In genomic region chr15:37099321-37100108, GRCh38 we compare ENCODE assay signal across 8 cellular contexts. TPM values are rescaled to one million over a fixed set of nuclear protein-coding genes. Genes with fewer than 3 reads are reported as not detected.
DNase-seq lines count a peak whose midpoint lies in the region; ATAC-seq and TF ChIP-seq lines count a peak whose summit lies in the region.

No MANE protein-coding gene starts in this region.

- WGBS in testis, 2 donors, result 0 to 1% methylated on average over 21 of the region's 21 CpGs

- peaks cover 10% of the 10 kb centered on the region for H3K36me3 Mint-ChIP-seq in activated CD4-positive, alpha-beta T cell treated with anti-CD3 and anti-CD28 coated beads, Interleukin-2, amount 10 ng/mL, durations not matched to agents 7 days and 5 days (ENCODE audit: low read depth)

- H3K27ac ChIP-seq in testis, result peak overlapping the region; percentile 88 to 94

- POLR2A ChIA-PET in activated CD4-positive, alpha-beta T cell treated with anti-CD3 and anti-CD28 coated beads, Interleukin-2, amount 10 ng/mL, durations not matched to agents 7 days and 5 days (lab: Charles Lee), result no interaction called here

- no peaks in the 10 kb centered on the region for H3K36me3 ChIP-seq in testis (ENCODE audit: low read depth, missing control alignments)

- CTCF ChIA-PET in activated CD4-positive, alpha-beta T cell treated with anti-CD3 and anti-CD28 coated beads, Interleukin-2, amount 10 ng/mL, durations not matched to agents 7 days and 5 days (lab: Charles Lee), result no interaction called here

- no peaks in the 10 kb centered on the region for H3K27me3 ChIP-seq in testis

- H3K9me3 ChIP-seq in testis, result no peaks in the 10 kb centered on the region

- peaks cover 3% of the 10 kb centered on the region for H3K4me1 ChIP-seq in testis

- in situ Hi-C loops in astrocyte of the spinal cord (cut with HindIII; ENCODE audit: low sequenced_read_pairs), result no loop called here

- no peak for DNase-seq in activated CD4-positive, alpha-beta T cell treated with anti-CD3 and anti-CD28 coated beads, Interleukin-2, amount 10 ng/mL, durations not matched to agents 7 days and 5 days
- DNase-seq in activated CD4-positive, alpha-beta T cell treated with anti-CD3 and anti-CD28 coated beads for 48 hours, result no peak
- peak; percentile 36 for DNase-seq in NCI-H1694 treated with DMSO at 0.1 percent for 48 hours (lab: John Stamatoyannopoulos, UW)
- DNase-seq in astrocyte of the spinal cord (ENCODE audit: low read depth, low spot score), result peak; percentile 53
- peak; percentile 91 for DNase-seq in left kidney (ENCODE audit: low read depth, low spot score)
- DNase-seq in testis, result peak; percentile 37
- DNase-seq in activated CD8-positive, alpha-beta memory T cell treated with anti-CD3 and anti-CD28 coated beads, Interleukin-2, amount 50 U/mL, for 48 hours, result no peak

- no peak for TF ChIP-seq POLR2A in testis (IDR thresholded peaks at IDR 0.05)

- H3K4me1 Mint-ChIP-seq in activated CD4-positive, alpha-beta T cell treated with anti-CD3 and anti-CD28 coated beads, Interleukin-2, amount 10 ng/mL, durations not matched to agents 7 days and 5 days, result peaks cover 26% of the 10 kb centered on the region

- ATAC-seq in HG03175 (IDR thresholded peaks at IDR 0.05; ENCODE audit: unreplicated experiment), result no peak

- H3K27me3 Mint-ChIP-seq in activated CD4-positive, alpha-beta T cell treated with anti-CD3 and anti-CD28 coated beads, Interleukin-2, amount 10 ng/mL, durations not matched to agents 7 days and 5 days, result peaks cover 87% of the 10 kb centered on the region

- peak overlapping the region; percentile 85 for H3K4me3 Mint-ChIP-seq in activated CD4-positive, alpha-beta T cell treated with anti-CD3 and anti-CD28 coated beads, Interleukin-2, amount 10 ng/mL, durations not matched to agents 7 days and 5 days

- H3K27ac Mint-ChIP-seq in activated CD4-positive, alpha-beta T cell treated with anti-CD3 and anti-CD28 coated beads, Interleukin-2, amount 10 ng/mL, durations not matched to agents 7 days and 5 days, result peak overlapping the region; percentile 85

- TF ChIP-seq CTCF in astrocyte of the spinal cord (IDR thresholded peaks at IDR 0.05; ENCODE audit: low read depth, low read length), result no peak
- TF ChIP-seq CTCF in testis (IDR thresholded peaks at IDR 0.05), result no peak

- H3K9me3 Mint-ChIP-seq in activated CD4-positive, alpha-beta T cell treated with anti-CD3 and anti-CD28 coated beads, Interleukin-2, amount 10 ng/mL, durations not matched to agents 7 days and 5 days, result no peaks in the 10 kb centered on the region

- peak overlapping the region; percentile 93 for H3K4me3 ChIP-seq in astrocyte of the spinal cord (ENCODE audit: low read depth, low read length)
- H3K4me3 ChIP-seq in testis, result peak overlapping the region; percentile 77 to 82

- intact Hi-C loops in testis (cut with DNase I; ENCODE audit: low total_unique reads), result no loop called here

RNA-seq across cellular contexts. Expression of gene MEIS2, which starts 0.8 kb away (rescaled TPM):
- not detected for total RNA-seq in activated CD4-positive, alpha-beta T cell treated with anti-CD3 and anti-CD28 coated beads, Interleukin-2, amount 10 ng/mL, durations not matched to agents 7 days and 5 days
- total RNA-seq in testis, result 10 to 100 TPM; 15.7 to 19.4 TPM
- 7.0 TPM for polyA plus RNA-seq in testis (ENCODE audit: insufficient read depth, low read depth, low replicate concordance)

Comparison
In these comparisons a context has a peak if more than half of its experiments do, and no peak if none do; other contexts are left out.
1. DNase-seq: peak in NCI-H1694 treated with DMSO at 0.1 percent for 48 hours (single experiment), astrocyte of the spinal cord (single experiment), left kidney (single experiment) and testis (single experiment); none in activated CD4-positive, alpha-beta T cell treated with anti-CD3 and anti-CD28 coated beads, Interleukin-2, amount 10 ng/mL, durations not matched to agents 7 days and 5 days (single experiment), activated CD4-positive, alpha-beta T cell treated with anti-CD3 and anti-CD28 coated beads for 48 hours (single experiment) and activated CD8-positive, alpha-beta memory T cell treated with anti-CD3 and anti-CD28 coated beads, Interleukin-2, amount 50 U/mL, for 48 hours (single experiment).
2. RNA of gene MEIS2, which starts 0.8 kb away (total RNA-seq): 15.7 to 19.4 TPM in testis; not detected in activated CD4-positive, alpha-beta T cell treated with anti-CD3 and anti-CD28 coated beads, Interleukin-2, amount 10 ng/mL, durations not matched to agents 7 days and 5 days; every median in the first group is over 10 times any median in the second.